13 cellular contexts compared by ENCODE assay signal in genomic region chr12:70121562-70121961, GRCh38.
"Had no signal": no experiment of that assay in that cellular context is flagged by ENCODE, and none has a peak within 500 bp of the region (broad histone marks: within the 10 kb centered on the region; RNA-seq: fewer than 3 reads in every experiment).

No MANE protein-coding gene starts in this region.

- H3K36me3 Mint-ChIP-seq: stimulated activated naive B cell treated with anti-CD40 and anti-IgM and Interleukin-4, amounts not matched to agents 10 μg/mL and 1 μg/mL and 100 μg/mL, for 72 hours had no signal

- DNase-seq: activated CD4-positive, alpha-beta T cell treated with anti-CD3 and anti-CD28 coated beads, Interleukin-2, amount 10 ng/mL, durations not matched to agents 24 days and 14 days; activated CD8-positive, alpha-beta memory T cell treated with anti-CD3 and anti-CD28 coated beads, Interleukin-2, amount 50 U/mL, for 4 hours; activated naive CD4-positive, alpha-beta T cell treated with anti-CD3 and anti-CD28 coated beads, Interleukin-2, amount 50 U/mL, for 16 hours; activated T-cell treated with anti-CD3 and anti-CD28 coated beads, Interleukin-2, amount 50 U/mL, for 4 hours; aorta; brain microvascular endothelial cell; heart right ventricle; lower lobe of right lung; nucleus accumbens; stimulated activated naive B cell treated with anti-CD40 and anti-IgM and Interleukin-4, amounts not matched to agents 10 μg/mL and 1 μg/mL and 100 μg/mL, for 72 hours; T1000 had no signal

- H3K4me3 ChIP-seq: coronary artery, heart right ventricle, lower lobe of right lung had no signal

- H3K27ac ChIP-seq: brain microvascular endothelial cell, coronary artery, heart right ventricle, lower lobe of right lung had no signal

- ATAC-seq: activated T-cell treated with anti-CD3 and anti-CD28 coated beads, Interleukin-2, amount 50 U/mL, for 4 hours; heart right ventricle; lower lobe of right lung; stimulated activated naive B cell treated with anti-CD40 and anti-IgM and Interleukin-4, amounts not matched to agents 10 μg/mL and 1 μg/mL and 100 μg/mL, for 72 hours had no signal

- H3K4me1 ChIP-seq: heart right ventricle, lower lobe of right lung had no signal

- H3K27me3 ChIP-seq: brain microvascular endothelial cell, heart right ventricle had no signal

- H3K27me3 Mint-ChIP-seq: activated CD4-positive, alpha-beta T cell treated with anti-CD3 and anti-CD28 coated beads, Interleukin-2, amount 10 ng/mL, durations not matched to agents 24 days and 14 days; stimulated activated naive B cell treated with anti-CD40 and anti-IgM and Interleukin-4, amounts not matched to agents 10 μg/mL and 1 μg/mL and 100 μg/mL, for 72 hours had no signal

- H3K27ac Mint-ChIP-seq: activated CD4-positive, alpha-beta T cell treated with anti-CD3 and anti-CD28 coated beads, Interleukin-2, amount 10 ng/mL, durations not matched to agents 24 days and 14 days; nephron; stimulated activated naive B cell treated with anti-CD40 and anti-IgM and Interleukin-4, amounts not matched to agents 10 μg/mL and 1 μg/mL and 100 μg/mL, for 72 hours had no signal

- H3K4me1 Mint-ChIP-seq: activated CD4-positive, alpha-beta T cell treated with anti-CD3 and anti-CD28 coated beads, Interleukin-2, amount 10 ng/mL, durations not matched to agents 24 days and 14 days; nephron; stimulated activated naive B cell treated with anti-CD40 and anti-IgM and Interleukin-4, amounts not matched to agents 10 μg/mL and 1 μg/mL and 100 μg/mL, for 72 hours had no signal

- H3K4me3 Mint-ChIP-seq: activated CD4-positive, alpha-beta T cell treated with anti-CD3 and anti-CD28 coated beads, Interleukin-2, amount 10 ng/mL, durations not matched to agents 24 days and 14 days; activated T-cell treated with anti-CD3 and anti-CD28 coated beads, Interleukin-2, amount 50 U/mL, for 4 hours; nephron; stimulated activated naive B cell treated with anti-CD40 and anti-IgM and Interleukin-4, amounts not matched to agents 10 μg/mL and 1 μg/mL and 100 μg/mL, for 72 hours had no signal

- H3K9me3 Mint-ChIP-seq: activated CD4-positive, alpha-beta T cell treated with anti-CD3 and anti-CD28 coated beads, Interleukin-2, amount 10 ng/mL, durations not matched to agents 24 days and 14 days; activated T-cell treated with anti-CD3 and anti-CD28 coated beads, Interleukin-2, amount 50 U/mL, for 4 hours had no signal

- H3K9me3 ChIP-seq: heart right ventricle, lower lobe of right lung had no signal

- H3K36me3 ChIP-seq: brain microvascular endothelial cell, heart right ventricle, lower lobe of right lung had no signal
